1 cellular context compared by ENCODE assay signal in the genomic region with DNA sequence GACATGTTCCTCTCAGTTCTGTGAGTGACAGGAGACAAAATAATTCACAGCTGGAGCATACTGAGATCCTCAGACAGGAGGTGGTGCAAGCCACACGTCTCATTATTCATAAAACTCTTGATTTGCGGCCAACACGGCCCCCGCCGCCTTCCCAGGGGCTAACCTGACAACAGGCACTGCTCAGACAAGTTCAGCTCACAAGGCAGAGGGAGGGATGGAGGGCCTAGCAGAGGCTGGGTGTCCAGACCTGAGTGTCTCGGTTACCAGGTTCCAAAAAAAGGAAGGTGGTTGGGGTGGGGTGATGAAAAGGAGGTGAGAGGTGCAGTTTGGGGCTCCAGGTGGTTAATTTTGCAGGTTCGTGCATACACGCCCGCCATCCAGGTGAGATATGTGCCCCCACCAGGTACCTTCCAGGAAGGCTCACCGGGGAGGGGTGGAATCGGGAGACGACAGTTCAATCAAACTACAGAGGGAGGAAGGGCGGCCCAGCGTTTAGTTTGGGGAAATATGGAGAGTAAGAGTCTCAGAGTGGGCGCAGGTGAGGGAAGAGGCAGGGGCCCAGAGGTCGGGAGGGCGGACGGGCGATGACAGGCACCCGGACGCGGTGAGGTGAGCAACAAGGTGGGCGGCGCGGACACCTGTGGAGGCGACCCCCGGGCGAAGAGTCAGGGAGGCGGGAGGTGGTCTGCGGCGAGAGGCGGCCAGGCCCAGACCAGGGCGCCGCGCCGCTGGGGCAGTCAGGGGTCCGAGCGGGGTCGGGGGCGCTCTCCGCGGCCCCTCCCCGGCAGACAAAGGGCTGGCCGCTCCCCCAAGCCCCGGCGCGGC.
TF ChIP-seq lines count a peak whose summit lies in the region.

No MANE protein-coding gene starts in this region.

TF ChIP-seq in HepG2, 621 proteins besides CTCF, POLR2A, EP300 and RAD21 (continued from another document):
- TF ChIP-seq, protein P1, sequence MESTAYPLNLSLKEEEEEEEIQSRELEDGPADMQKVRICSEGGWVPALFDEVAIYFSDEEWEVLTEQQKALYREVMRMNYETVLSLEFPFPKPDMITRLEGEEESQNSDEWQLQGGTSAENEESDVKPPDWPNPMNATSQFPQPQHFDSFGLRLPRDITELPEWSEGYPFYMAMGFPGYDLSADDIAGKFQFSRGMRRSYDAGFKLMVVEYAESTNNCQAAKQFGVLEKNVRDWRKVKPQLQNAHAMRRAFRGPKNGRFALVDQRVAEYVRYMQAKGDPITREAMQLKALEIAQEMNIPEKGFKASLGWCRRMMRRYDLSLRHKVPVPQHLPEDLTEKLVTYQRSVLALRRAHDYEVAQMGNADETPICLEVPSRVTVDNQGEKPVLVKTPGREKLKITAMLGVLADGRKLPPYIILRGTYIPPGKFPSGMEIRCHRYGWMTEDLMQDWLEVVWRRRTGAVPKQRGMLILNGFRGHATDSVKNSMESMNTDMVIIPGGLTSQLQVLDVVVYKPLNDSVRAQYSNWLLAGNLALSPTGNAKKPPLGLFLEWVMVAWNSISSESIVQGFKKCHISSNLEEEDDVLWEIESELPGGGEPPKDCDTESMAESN (CRISPR knock-in tag; conservative IDR thresholded peaks at IDR 0.05): 0 out of 2 replicates have a peak, but pooled peaks have one; percentile 33
- TF ChIP-seq ZNF772 (CRISPR knock-in tag; IDR thresholded peaks at IDR 0.05): peak; percentile 33; the same call in 1 of the 2 replicates
- TF ChIP-seq MED13 (CRISPR knock-in tag; IDR thresholded peaks at IDR 0.05): 0 out of 2 replicates have a peak, but pooled peaks have one; percentile 29
- TF ChIP-seq RBFOX2 (IDR thresholded peaks at IDR 0.05; ENCODE audit: low read depth, low read length): peak; percentile 38; the same call in 1 of the 2 replicates
- no peak for TF ChIP-seq SMARCE1 (IDR thresholded peaks at IDR 0.05; ENCODE audit: borderline replicate concordance)
- no peak for TF ChIP-seq TRIM24 (CRISPR knock-in tag; IDR thresholded peaks at IDR 0.05)
- peak; percentile 15; the same call in 1 of the 2 replicates for TF ChIP-seq TAF1 (CRISPR knock-in tag; IDR thresholded peaks at IDR 0.05)
- TF ChIP-seq HNRNPK (IDR thresholded peaks at IDR 0.05; ENCODE audit: low read depth, low read length, poor library complexity, severe bottlenecking): peak; percentile 18
- TF ChIP-seq PHB2 (IDR thresholded peaks at IDR 0.05; ENCODE audit: partially characterized antibody): no peak
